In the genomic region with DNA sequence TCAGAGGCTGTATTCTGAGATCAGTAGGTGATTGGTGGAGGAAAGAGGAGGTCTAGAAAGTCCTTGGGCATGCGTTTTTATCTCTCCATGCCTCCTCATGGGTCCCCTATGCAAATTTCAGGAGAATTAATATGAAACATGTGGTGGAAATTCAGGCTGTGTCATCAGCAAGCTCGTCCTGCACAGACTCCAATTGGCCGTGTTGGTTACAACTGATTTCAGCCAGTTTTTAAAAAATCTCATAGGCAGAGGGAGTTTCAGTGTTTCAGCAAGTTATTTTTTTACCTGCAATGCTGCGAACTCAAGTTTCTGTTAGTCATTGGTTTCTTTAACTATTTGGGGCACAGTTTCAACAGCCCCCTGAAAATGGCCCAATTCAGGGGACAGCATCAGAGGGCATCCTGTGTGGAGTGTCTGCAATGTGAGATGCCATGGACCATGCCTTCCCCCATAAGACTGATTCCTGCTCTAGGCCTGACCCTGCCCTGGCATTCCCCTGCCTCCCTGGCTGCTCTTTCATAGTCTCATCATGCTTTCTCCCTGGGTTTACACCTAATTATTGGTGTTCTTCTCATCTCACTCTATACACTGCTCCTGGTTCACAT, we compare ENCODE assay signal across 22 cellular contexts. TPM values are rescaled to one million over a fixed set of nuclear protein-coding genes. Genes with fewer than 3 reads are reported as not detected.
DNase-seq lines count a peak whose midpoint lies in the region; ATAC-seq and TF ChIP-seq lines count a peak whose summit lies in the region.
"Had no signal": no experiment of that assay in that cellular context is flagged by ENCODE, and none has a peak within 500 bp of the region (broad histone marks: within the 10 kb centered on the region; RNA-seq: fewer than 3 reads in every experiment).

No MANE protein-coding gene starts in this region.

- H3K27me3 ChIP-seq in endodermal cell (ENCODE audit: control insufficient read depth, insufficient read depth, low read length, poor library complexity, severe bottlenecking), result no peaks in the 10 kb centered on the region
- H3K27me3 ChIP-seq: uterus had no signal

- H3K4me3 Mint-ChIP-seq in endodermal cell, result no peak overlapping the region
- H3K4me3 Mint-ChIP-seq in nephron, result no peak overlapping the region
- H3K4me3 Mint-ChIP-seq in natural killer cell, result no peak overlapping the region
- H3K4me3 Mint-ChIP-seq: CD8-positive, alpha-beta T cell had no signal

- ATAC-seq in left ventricle myocardium superior (peak; percentile 10), Right ventricle myocardium superior (ENCODE audit: poor library complexity) (no peak), HG02759 (IDR thresholded peaks at IDR 0.05; ENCODE audit: unreplicated experiment) (no peak), HG02938 (IDR thresholded peaks at IDR 0.05; ENCODE audit: unreplicated experiment) (no peak), natural killer cell (no peak)
- ATAC-seq: CD8-positive, alpha-beta T cell; stimulated activated naive CD8-positive, alpha-beta T cell treated with anti-CD3 and anti-CD28 coated beads, Interleukin-15, Interleukin-2, amounts not matched to agents 100 U/mL and 50 U/mL, for 24 hours had no signal

- no peak for TF ChIP-seq CTCF in endodermal cell (conservative IDR thresholded peaks at IDR 0.05)
- no peak for TF ChIP-seq CTCF in nephron (IDR thresholded peaks at IDR 0.05; ENCODE audit: unreplicated experiment in 3 of 3)
- TF ChIP-seq CTCF in natural killer cell (IDR thresholded peaks at IDR 0.05), result no peak

- no peak overlapping the region for H3K27ac Mint-ChIP-seq in endodermal cell
- peak overlapping the region in 2 of 3 experiments; percentile 59 to 70 for H3K27ac Mint-ChIP-seq in nephron
- H3K27ac Mint-ChIP-seq in natural killer cell, result no peak overlapping the region
- H3K27ac Mint-ChIP-seq: CD8-positive, alpha-beta T cell had no signal

- WGBS in endodermal cell (ENCODE audit: insufficient coverage in 1 of 2, insufficient read length in 1 of 2), 2 experiments, result 85 to 97% methylated on average over 4 of the region's 4 CpGs

- H3K36me3 Mint-ChIP-seq in endodermal cell (ENCODE audit: low read depth) (no peaks in the 10 kb centered on the region), nephron (ENCODE audit: low read depth) (no peaks in the 10 kb centered on the region), natural killer cell (peaks cover 6% of the 10 kb centered on the region)

- intact Hi-C loops in left ventricle myocardium superior (cut with micrococcal nuclease), result loop anchor here (10.0 kb wide), 1 partner anchor 56 kb away; a partner anchor contains a TSS
- intact Hi-C loops in Right ventricle myocardium superior (cut with DNase I), result no loop called here
- intact Hi-C loops in natural killer cell (cut with micrococcal nuclease), result no loop called here

- H3K4me3 ChIP-seq in endodermal cell (ENCODE audit: low read length), result no peak overlapping the region
- H3K4me3 ChIP-seq: HAP-1, uterus had no signal

- H3K4me1 Mint-ChIP-seq in endodermal cell (no peaks in the 10 kb centered on the region), nephron (peaks cover 10% of the 10 kb centered on the region), natural killer cell (no peaks in the 10 kb centered on the region)

- no peak overlapping the region for H3K9ac ChIP-seq in endodermal cell (ENCODE audit: extremely low read depth, low read length, poor library complexity, severe bottlenecking)
- H3K9ac ChIP-seq: KMS-11 had no signal

- H3K27me3 Mint-ChIP-seq in endodermal cell (ENCODE audit: insufficient read depth) (peaks cover 16% of the 10 kb centered on the region), nephron (ENCODE audit: low read depth) (no peaks in the 10 kb centered on the region), natural killer cell (ENCODE audit: low read depth in 2 of 2) (peaks cover 12 to 31% of the 10 kb centered on the region in 2 donors)

- peaks cover 8% of the 10 kb centered on the region for H3K9me3 Mint-ChIP-seq in endodermal cell
- peaks cover 14% of the 10 kb centered on the region for H3K9me3 Mint-ChIP-seq in nephron
- peaks cover 4 to 11% of the 10 kb centered on the region in 2 donors for H3K9me3 Mint-ChIP-seq in natural killer cell

- no peaks in the 10 kb centered on the region for H3K36me3 ChIP-seq in endodermal cell (ENCODE audit: control insufficient read depth, insufficient read depth, low read length)
- H3K36me3 ChIP-seq: HAP-1, uterus, WERI-Rb-1 had no signal

- DNase-seq in left ventricle myocardium superior (no peak), Right ventricle myocardium superior (no peak), endodermal cell (peak; percentile 11), NCI-H345 (lab: John Stamatoyannopoulos, UW) (no peak), natural killer cell (no peak)
- DNase-seq: DND-41; glutamatergic neuron; mesendoderm; NCI-H1417 treated with DMSO at 0.1 percent for 48 hours; NCI-H2171 treated with DMSO at 0.1 percent for 48 hours; RPMI8226; stimulated activated CD4-positive, alpha-beta T cell treated with anti-CD3 and anti-CD28 coated beads, Interleukin-15, amount 100 ng/mL, for 24 hours; stimulated activated naive CD8-positive, alpha-beta T cell treated with anti-CD3 and anti-CD28 coated beads, Interleukin-15, Interleukin-2, amounts not matched to agents 100 U/mL and 50 U/mL, for 24 hours; T-helper 1 cell; uterus; WERI-Rb-1 had no signal

- H3K27ac ChIP-seq in endodermal cell (ENCODE audit: low read depth, low read length), result no peak overlapping the region
- H3K27ac ChIP-seq: KMS-11, uterus, WERI-Rb-1 had no signal

- H3K9me3 ChIP-seq in endodermal cell (ENCODE audit: control insufficient read depth, low read length), result peaks cover 19% of the 10 kb centered on the region

- no peaks in the 10 kb centered on the region for H3K4me1 ChIP-seq in endodermal cell (ENCODE audit: control insufficient read depth, insufficient read depth, low read length)
- H3K4me1 ChIP-seq: uterus had no signal

RNA-seq across cellular contexts. Expression of a gene that starts 60.0 kb away (rescaled TPM):
- total RNA-seq in left ventricle myocardium superior, result 49.8 TPM
- total RNA-seq in Right ventricle myocardium superior, result 43.1 TPM
- total RNA-seq in endodermal cell, result 10 to 100 TPM; 37.5 to 44.8 TPM
- polyA plus RNA-seq in endodermal cell (2013, experiment 1 of 2), result 61.8 TPM
- 58.9 TPM for polyA plus RNA-seq in endodermal cell (2013, experiment 2 of 2)
- total RNA-seq in natural killer cell, result 1 to 10 TPM; 2.4 to 3.2 (median 3.1) TPM

Comparison
In these comparisons a context has a peak if more than half of its experiments do, and no peak if none do; other contexts are left out.
1. H3K27ac Mint-ChIP-seq: peak in nephron (2 of 3); none in endodermal cell (single experiment) and natural killer cell (0 of 2).
2. RNA of a gene that starts 60.0 kb away (total RNA-seq): 49.8 TPM in left ventricle myocardium superior (single experiment), 37.5 to 44.8 TPM in endodermal cell and 43.1 TPM in Right ventricle myocardium superior (single experiment); 2.4 to 3.2 TPM in natural killer cell; every median in the first group is over 4 times any median in the second.